Comparison of ENCODE assay signal across 14 cellular contexts in the genomic region with DNA sequence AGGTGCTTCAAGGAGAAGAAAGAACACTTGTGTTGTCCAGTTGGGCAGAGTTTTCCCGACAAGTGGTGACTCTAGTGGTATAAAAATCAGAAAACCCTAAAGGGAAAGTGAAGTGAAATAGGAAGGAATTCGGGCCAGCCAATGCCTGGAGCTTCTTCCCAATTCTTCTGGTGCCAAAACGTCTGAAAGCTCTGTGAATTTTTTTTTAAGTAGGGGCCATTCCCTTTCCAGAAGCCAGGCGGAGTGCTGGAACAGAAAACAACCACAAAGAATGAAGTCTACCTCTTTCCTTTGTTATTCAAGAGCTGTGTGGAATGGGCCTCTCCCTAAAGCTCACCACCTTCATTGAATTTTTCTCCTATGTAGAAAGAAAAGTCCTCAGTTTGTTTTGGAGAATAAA. TPM values are rescaled to one million over a fixed set of nuclear protein-coding genes. Genes with fewer than 3 reads are reported as not detected.
A peak's percentile ranks its signal among the peaks of the same experiment; 100 is the strongest.
DNase-seq lines count a peak whose midpoint lies in the region; ATAC-seq and TF ChIP-seq lines count a peak whose summit lies in the region.
"Had no signal": no experiment of that assay in that cellular context is flagged by ENCODE, and none has a peak within 500 bp of the region (broad histone marks: within the 10 kb centered on the region; RNA-seq: fewer than 3 reads in every experiment).

No MANE protein-coding gene starts in this region.

- peaks cover 57% of the 10 kb centered on the region for H3K4me1 Mint-ChIP-seq in MCF 10A (ENCODE audit: insufficient read depth, unreplicated experiment)
- no peaks in the 10 kb centered on the region for H3K4me1 Mint-ChIP-seq in activated naive CD8-positive, alpha-beta T cell treated with anti-CD3 and anti-CD28 coated beads, Interleukin-2, amount 50 U/mL, for 24 hours
- H3K4me1 Mint-ChIP-seq: IgD-negative memory B cell had no signal

- 23% methylated on average over 4 of the region's 4 CpGs for WGBS in suprapubic skin

- no peaks in the 10 kb centered on the region for H3K36me3 Mint-ChIP-seq in MCF 10A (ENCODE audit: insufficient read depth, unreplicated experiment)
- H3K36me3 Mint-ChIP-seq in activated naive CD8-positive, alpha-beta T cell treated with anti-CD3 and anti-CD28 coated beads, Interleukin-2, amount 50 U/mL, for 24 hours (ENCODE audit: low read depth), result no peaks in the 10 kb centered on the region
- H3K36me3 Mint-ChIP-seq: IgD-negative memory B cell, mesothelial cell of epicardium had no signal

- H3K36me3 ChIP-seq in iPS-20b (ENCODE audit: insufficient read depth, low read depth, low read length) (no peaks in the 10 kb centered on the region), suprapubic skin (no peaks in the 10 kb centered on the region), vagina (no peaks in the 10 kb centered on the region)

- H3K4me3 ChIP-seq in iPS-20b (ENCODE audit: low read length) (peak overlapping the region; percentile 47), suprapubic skin (no peak overlapping the region), vagina (no peak overlapping the region)

- TF ChIP-seq EP300 in suprapubic skin (IDR thresholded peaks at IDR 0.05), result no peak

- intact Hi-C loops in MCF 10A (cut with micrococcal nuclease) (loop anchor here (1.0 kb wide), 2 partner anchors 172 to 486 kb away; no protein-coding TSS in a partner anchor), vagina (cut with DNase I) (no loop called here)

- no peaks in the 10 kb centered on the region for H3K9me3 Mint-ChIP-seq in MCF 10A (ENCODE audit: unreplicated experiment)
- H3K9me3 Mint-ChIP-seq in activated naive CD8-positive, alpha-beta T cell treated with anti-CD3 and anti-CD28 coated beads, Interleukin-2, amount 50 U/mL, for 24 hours, result no peaks in the 10 kb centered on the region
- H3K9me3 Mint-ChIP-seq: mesothelial cell of epicardium had no signal

- CTCF ChIA-PET in MCF 10A (lab: Yijun Ruan, JAX), result interaction anchor here (0.5 to 4.6 kb wide), 15 partner anchors 9 to 1408 kb away, joined by 3 to 29 read pairs (median 3); no protein-coding TSS in a partner anchor

- H3K27ac ChIP-seq in iPS-20b (ENCODE audit: low read length) (no peak overlapping the region), suprapubic skin (peak overlapping the region; percentile 76), vagina (no peak overlapping the region)
- H3K27ac ChIP-seq: 22Rv1 had no signal

- H3K9me3 ChIP-seq in iPS-20b (ENCODE audit: insufficient read depth, low read depth, low read length) (no peaks in the 10 kb centered on the region), suprapubic skin (no peaks in the 10 kb centered on the region), vagina (no peaks in the 10 kb centered on the region)

- H3K27me3 ChIP-seq in iPS-20b (ENCODE audit: insufficient read depth, low read length), result no peaks in the 10 kb centered on the region
- no peaks in the 10 kb centered on the region for H3K27me3 ChIP-seq in suprapubic skin
- H3K27me3 ChIP-seq in vagina, result no peaks in the 10 kb centered on the region

- H3K27ac Mint-ChIP-seq in MCF 10A (ENCODE audit: low read depth, unreplicated experiment), result peak overlapping the region; percentile 35
- no peak overlapping the region for H3K27ac Mint-ChIP-seq in activated naive CD8-positive, alpha-beta T cell treated with anti-CD3 and anti-CD28 coated beads, Interleukin-2, amount 50 U/mL, for 24 hours
- H3K27ac Mint-ChIP-seq: IgD-negative memory B cell, mesothelial cell of epicardium had no signal

- TF ChIP-seq POLR2A in suprapubic skin (IDR thresholded peaks at IDR 0.05) (no peak), vagina (IDR thresholded peaks at IDR 0.05) (no peak)

- no TSS peak for BruUV-seq in MCF 10A (replicated peaks; lab: Mats Ljungman, UMichigan)

- TF ChIP-seq CTCF in MCF 10A (IDR thresholded peaks at IDR 0.05; ENCODE audit: unreplicated experiment) (peak; percentile 37), suprapubic skin (IDR thresholded peaks at IDR 0.05) (peak; percentile 11 to 27), vagina (IDR thresholded peaks at IDR 0.05) (no peak)

- DNase-seq in DMS53 (lab: John Stamatoyannopoulos, UW), result peak; percentile 17
- no peak for DNase-seq in DMS53 treated with DMSO at 0.1 percent for 48 hours (lab: John Stamatoyannopoulos, UW; ENCODE audit: unreplicated experiment)
- peak; percentile 46 for DNase-seq in MCF 10A (ENCODE audit: unreplicated experiment)
- DNase-seq in suprapubic skin (ENCODE audit: low spot score in 2 of 2), result no peak
- DNase-seq in effector CD8-positive, alpha-beta T cell (lab: John Stamatoyannopoulos, UW), result no peak
- no peak for DNase-seq in activated naive CD8-positive, alpha-beta T cell treated with anti-CD3 and anti-CD28 coated beads, Interleukin-2, amount 50 U/mL, for 24 hours
- no peak for DNase-seq in vagina (ENCODE audit: extremely low spot score in 2 of 2)
- DNase-seq: DND-41, foreskin melanocyte, NCI-H187 had no signal

- POLR2A ChIA-PET in MCF 10A (lab: Yijun Ruan, JAX), result interaction anchor here (0.6 to 1.8 kb wide), 7 partner anchors 13 to 294 kb away, joined by 3 to 5 read pairs (median 3); a partner anchor contains a TSS

- no peak for ATAC-seq in activated naive CD8-positive, alpha-beta T cell treated with anti-CD3 and anti-CD28 coated beads, Interleukin-2, amount 50 U/mL, for 24 hours

- H3K4me3 Mint-ChIP-seq in MCF 10A (ENCODE audit: unreplicated experiment), result no peak overlapping the region
- no peak overlapping the region for H3K4me3 Mint-ChIP-seq in activated naive CD8-positive, alpha-beta T cell treated with anti-CD3 and anti-CD28 coated beads, Interleukin-2, amount 50 U/mL, for 24 hours
- H3K4me3 Mint-ChIP-seq: IgD-negative memory B cell, mesothelial cell of epicardium had no signal

- H3K4me1 ChIP-seq in iPS-20b (ENCODE audit: insufficient read depth, low read length) (peaks cover 51% of the 10 kb centered on the region), suprapubic skin (peaks cover 68% of the 10 kb centered on the region), vagina (peaks cover 23% of the 10 kb centered on the region)

- H3K27me3 Mint-ChIP-seq in MCF 10A (ENCODE audit: insufficient read depth, unreplicated experiment), result no peaks in the 10 kb centered on the region
- H3K27me3 Mint-ChIP-seq in activated naive CD8-positive, alpha-beta T cell treated with anti-CD3 and anti-CD28 coated beads, Interleukin-2, amount 50 U/mL, for 24 hours, result no peaks in the 10 kb centered on the region
- H3K27me3 Mint-ChIP-seq: IgD-negative memory B cell had no signal

- peak overlapping the region; percentile 43; the same call in 1 of the 2 replicates for H3K9ac ChIP-seq in iPS-20b (ENCODE audit: low read depth, low read length)

RNA-seq across cellular contexts. Expression of a gene that starts 43.1 kb away (rescaled TPM):
- total RNA-seq in MCF 10A (2022), result 0.12 and 0.49 TPM in 2 replicates
- 10 to 100 TPM; 10.5 to 33.4 (median 13.2) TPM for total RNA-seq in suprapubic skin
- total RNA-seq in vagina, result 1.2 TPM

Comparison
In these comparisons a context has a peak if more than half of its experiments do, and no peak if none do; other contexts are left out.
1. DNase-seq: peak in DMS53 (single experiment) and MCF 10A (single experiment); none in DMS53 treated with DMSO at 0.1 percent for 48 hours (single experiment), suprapubic skin (0 of 2), effector CD8-positive, alpha-beta T cell (single experiment), activated naive CD8-positive, alpha-beta T cell treated with anti-CD3 and anti-CD28 coated beads, Interleukin-2, amount 50 U/mL, for 24 hours (single experiment) and vagina (0 of 2).
2. CTCF ChIP-seq: peak in MCF 10A (single experiment) and suprapubic skin (2 of 2); none in vagina (0 of 3).